19 cellular contexts compared by ENCODE assay signal in the genomic region with DNA sequence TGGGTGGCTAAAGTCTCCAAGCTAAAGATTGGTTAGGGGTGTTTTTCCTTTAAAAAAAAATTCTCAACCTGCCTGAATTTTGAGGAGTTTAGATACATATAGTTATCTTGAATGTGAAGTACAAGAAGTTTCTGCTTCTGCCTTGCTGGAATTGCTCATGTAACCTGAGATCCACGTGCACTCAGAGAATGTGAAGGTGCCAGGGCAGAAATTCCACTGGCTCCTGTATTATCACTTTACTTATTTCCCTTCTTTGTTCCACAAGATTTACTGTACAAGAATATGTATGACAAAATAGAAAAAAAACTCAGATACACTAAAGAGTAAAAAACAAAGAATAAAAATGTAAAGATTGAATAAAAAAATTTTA. TPM values are rescaled to one million over a fixed set of nuclear protein-coding genes. Genes with fewer than 3 reads are reported as not detected.
"Had no signal": no experiment of that assay in that cellular context is flagged by ENCODE, and none has a peak within 500 bp of the region (broad histone marks: within the 10 kb centered on the region; RNA-seq: fewer than 3 reads in every experiment).

No MANE protein-coding gene starts in this region.

- H3K36me3 Mint-ChIP-seq: activated naive CD8-positive, alpha-beta T cell treated with anti-CD3 and anti-CD28 coated beads for 36 hours; natural killer cell; stimulated activated memory B cell treated with anti-CD40 and anti-IgM and Interleukin-4, amounts not matched to agents 10 μg/mL and 1 μg/mL and 100 μg/mL, for 72 hours; T-cell had no signal

- H3K9me3 ChIP-seq: lower lobe of right lung, thoracic aorta had no signal

- ATAC-seq: activated CD8-positive, alpha-beta T cell treated with anti-CD3 and anti-CD28 coated beads for 36 hours; activated T-helper 17 cell treated with anti-CD3 and anti-CD28 coated beads, Interleukin-2, amount 50 U/mL, for 72 hours; lower lobe of right lung; natural killer cell; stimulated activated memory B cell treated with anti-CD40 and anti-IgM and Interleukin-4, amounts not matched to agents 10 μg/mL and 1 μg/mL and 100 μg/mL, for 72 hours; T-cell had no signal

- H3K27ac Mint-ChIP-seq: activated CD4-positive, alpha-beta T cell treated with anti-CD3 and anti-CD28 coated beads, Interleukin-2, amount 10 ng/mL, durations not matched to agents 24 days and 14 days; activated CD8-positive, alpha-beta T cell treated with anti-CD3 and anti-CD28 coated beads for 36 hours; activated naive CD8-positive, alpha-beta T cell treated with anti-CD3 and anti-CD28 coated beads for 36 hours; activated T-helper 17 cell treated with anti-CD3 and anti-CD28 coated beads, Interleukin-2, amount 50 U/mL, for 72 hours; natural killer cell; stimulated activated memory B cell treated with anti-CD40 and anti-IgM and Interleukin-4, amounts not matched to agents 10 μg/mL and 1 μg/mL and 100 μg/mL, for 72 hours; T-cell had no signal

- H3K4me3 ChIP-seq: coronary artery, lower lobe of right lung, spleen, thoracic aorta had no signal

- H3K9me3 Mint-ChIP-seq: activated CD8-positive, alpha-beta T cell treated with anti-CD3 and anti-CD28 coated beads for 36 hours had no signal

- H3K27ac ChIP-seq: coronary artery, lower lobe of right lung, spleen, thoracic aorta had no signal

- H3K4me3 Mint-ChIP-seq: activated CD4-positive, alpha-beta T cell treated with anti-CD3 and anti-CD28 coated beads, Interleukin-2, amount 10 ng/mL, durations not matched to agents 24 days and 14 days; activated CD8-positive, alpha-beta T cell treated with anti-CD3 and anti-CD28 coated beads for 36 hours; activated naive CD8-positive, alpha-beta T cell treated with anti-CD3 and anti-CD28 coated beads for 36 hours; activated T-helper 17 cell treated with anti-CD3 and anti-CD28 coated beads, Interleukin-2, amount 50 U/mL, for 72 hours; brain; natural killer cell; stimulated activated memory B cell treated with anti-CD40 and anti-IgM and Interleukin-4, amounts not matched to agents 10 μg/mL and 1 μg/mL and 100 μg/mL, for 72 hours; T-cell had no signal

- DNase-seq: activated CD4-positive, alpha-beta T cell treated with anti-CD3 and anti-CD28 coated beads, Interleukin-2, amount 10 ng/mL, durations not matched to agents 24 days and 14 days; activated CD4-positive, CD25-positive, alpha-beta regulatory T cell; activated CD8-positive, alpha-beta T cell treated with anti-CD3 and anti-CD28 coated beads for 36 hours; activated naive CD4-positive, alpha-beta T cell; activated naive CD8-positive, alpha-beta T cell treated with anti-CD3 and anti-CD28 coated beads for 36 hours; activated T-cell treated with anti-CD3 and anti-CD28 coated beads, Interleukin-2, amount 50 U/mL, for 1 hour; amniotic stem cell; central memory CD4-positive, alpha-beta T cell; head of caudate nucleus; lower lobe of right lung; natural killer cell; spleen; stimulated activated CD4-positive, alpha-beta T cell treated with anti-CD3 and anti-CD28 coated beads, Interleukin-4, amount 100 ng/mL, for 4 hours; T-cell had no signal

- H3K27me3 Mint-ChIP-seq: activated CD8-positive, alpha-beta T cell treated with anti-CD3 and anti-CD28 coated beads for 36 hours; brain had no signal

- H3K27me3 ChIP-seq: spleen had no signal

- H3K36me3 ChIP-seq: lower lobe of right lung, spleen, thoracic aorta had no signal

- H3K4me1 Mint-ChIP-seq: activated CD4-positive, alpha-beta T cell treated with anti-CD3 and anti-CD28 coated beads, Interleukin-2, amount 10 ng/mL, durations not matched to agents 24 days and 14 days; activated naive CD8-positive, alpha-beta T cell treated with anti-CD3 and anti-CD28 coated beads for 36 hours; activated T-helper 17 cell treated with anti-CD3 and anti-CD28 coated beads, Interleukin-2, amount 50 U/mL, for 72 hours; natural killer cell; stimulated activated memory B cell treated with anti-CD40 and anti-IgM and Interleukin-4, amounts not matched to agents 10 μg/mL and 1 μg/mL and 100 μg/mL, for 72 hours; T-cell had no signal

- H3K4me1 ChIP-seq: lower lobe of right lung, spleen had no signal

RNA-seq across cellular contexts. Expression of a gene that starts 42.9 kb away (rescaled TPM):
- total RNA-seq: activated CD4-positive, alpha-beta T cell treated with anti-CD3 and anti-CD28 coated beads, Interleukin-2, amount 10 ng/mL, durations not matched to agents 24 days and 14 days; activated CD8-positive, alpha-beta T cell treated with anti-CD3 and anti-CD28 coated beads for 36 hours; activated naive CD8-positive, alpha-beta T cell treated with anti-CD3 and anti-CD28 coated beads for 36 hours; natural killer cell had no signal
